Comparison of ENCODE assay signal across 8 cellular contexts in the genomic region with DNA sequence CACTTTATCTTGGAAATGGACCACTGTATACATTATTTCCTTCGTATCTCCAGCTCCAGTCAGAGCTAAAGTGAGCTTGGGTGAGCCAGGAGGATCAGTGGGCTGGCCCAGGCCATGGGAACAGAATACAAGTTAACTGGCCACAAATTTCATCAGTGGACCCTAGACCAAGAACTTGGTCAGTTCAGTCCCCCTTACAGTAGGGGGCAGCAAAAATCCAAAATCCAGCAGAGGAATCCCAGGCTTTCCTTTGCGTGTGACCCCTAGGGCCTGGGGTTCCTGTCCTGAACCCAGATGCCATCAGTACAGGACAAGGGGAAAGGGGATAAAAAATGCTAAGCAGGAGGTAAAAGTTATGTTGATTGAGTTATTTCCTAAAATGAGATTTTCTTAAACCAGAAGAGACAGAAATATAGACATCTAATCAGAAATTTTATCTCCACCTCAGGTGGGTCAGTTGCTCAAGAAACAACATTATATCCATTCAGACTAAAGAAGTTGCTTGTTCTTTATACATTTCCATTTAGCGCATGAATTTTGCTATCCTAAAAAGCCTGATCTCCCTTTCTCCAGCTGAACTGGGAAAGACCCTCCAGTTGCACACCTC. TPM values are rescaled to one million over a fixed set of nuclear protein-coding genes. Genes with fewer than 3 reads are reported as not detected.
DNase-seq lines count a peak whose midpoint lies in the region; ATAC-seq, FAIRE-seq and TF ChIP-seq lines count a peak whose summit lies in the region.

No MANE protein-coding gene starts in this region.

- no peak overlapping the region for H3K27ac ChIP-seq in heart right ventricle
- no peak overlapping the region for H3K27ac ChIP-seq in heart left ventricle
- H3K27ac ChIP-seq in dorsolateral prefrontal cortex = no peak overlapping the region

- no peak for TF ChIP-seq POLR2A in heart left ventricle (IDR thresholded peaks at IDR 0.05)

- DNase-seq in heart right ventricle (no peak), heart left ventricle (no peak), dorsolateral prefrontal cortex (no peak), urothelium cell line (ENCODE audit: low spot score) (peak; percentile 48), NCI-H226 (no peak), T1000 (lab: John Stamatoyannopoulos, UW) (no peak)

- FAIRE-seq in urothelium cell line (lab: Jason Lieb, UNC) = no peak

- H3K36me3 ChIP-seq in heart right ventricle (no peaks in the 10 kb centered on the region), heart left ventricle (no peaks in the 10 kb centered on the region)

- H3K9me3 ChIP-seq in heart right ventricle = peaks cover 0 to 13% (median 0%) of the 10 kb centered on the region in 11 donors
- peaks cover 0 to 10% (median 0%) of the 10 kb centered on the region in 12 donors for H3K9me3 ChIP-seq in heart left ventricle

- intact Hi-C loops in heart right ventricle (cut with DNase I) = no loop called here
- intact Hi-C loops in heart left ventricle (cut with DNase I) = no loop called here
- intact Hi-C loops in dorsolateral prefrontal cortex (cut with DNase I) = no loop called here

- peaks cover 0 to 3% (median 0%) of the 10 kb centered on the region in 7 donors for H3K27me3 ChIP-seq in heart right ventricle
- H3K27me3 ChIP-seq in heart left ventricle = peaks cover 0 to 6% (median 0%) of the 10 kb centered on the region in 9 donors
- peaks cover 0 to 2% (median 0%) of the 10 kb centered on the region in 45 donors for H3K27me3 ChIP-seq in dorsolateral prefrontal cortex

- H3K4me1 ChIP-seq in heart right ventricle (no peaks in the 10 kb centered on the region), heart left ventricle (no peaks in the 10 kb centered on the region)

- 50 to 53% methylated on average over 3 of the region's 3 CpGs for WGBS in heart right ventricle, 2 donors
- 50 to 64% (median 58%) methylated on average over 3 of the region's 3 CpGs for WGBS in heart left ventricle, 4 donors

- TF ChIP-seq CTCF in heart right ventricle (IDR thresholded peaks at IDR 0.05) = peak in 5 of 9 donors; percentile 6 to 45 (median 24)
- peak in 5 of 12 donors; percentile 10 to 30 (median 14) for TF ChIP-seq CTCF in heart left ventricle (IDR thresholded peaks at IDR 0.05)
- peak; percentile 58 for TF ChIP-seq CTCF in LNCAP (IDR thresholded peaks at IDR 0.05)
- TF ChIP-seq CTCF in dorsolateral prefrontal cortex (IDR thresholded peaks at IDR 0.05 in 54 of 56, conservative IDR thresholded peaks at IDR 0.05 in 2 of 56; ENCODE audit: low read depth in 1 of 56, partially characterized antibody in 56 of 56) = peak in 46 of 56 donors; percentile 13 to 51 (median 30)

- no peak for ATAC-seq in heart right ventricle
- no peak for ATAC-seq in heart left ventricle
- ATAC-seq in HG03139 (IDR thresholded peaks at IDR 0.05; ENCODE audit: unreplicated experiment) = no peak

- H3K4me3 ChIP-seq in heart right ventricle (no peak overlapping the region), heart left ventricle (no peak overlapping the region), dorsolateral prefrontal cortex (no peak overlapping the region)

RNA-seq across cellular contexts. Expression of a gene that starts 24.1 kb away (rescaled TPM):
- total RNA-seq in heart right ventricle (not detected), heart left ventricle (not detected), dorsolateral prefrontal cortex (under 1 TPM in 2 of 120 experiments, not detected in 118; 0.63 to 0.80 TPM)
- polyA plus RNA-seq in heart right ventricle (under 1 TPM in 1 of 2 donors, not detected in 1; 0.07 TPM), heart left ventricle (not detected)

RNA-seq across cellular contexts. Expression of a gene that starts 27.8 kb away (rescaled TPM):
- total RNA-seq in heart right ventricle = not detected
- polyA plus RNA-seq in heart right ventricle = under 1 TPM in 1 of 2 donors, not detected in 1; 0.10 TPM
- not detected for total RNA-seq in heart left ventricle
- not detected for polyA plus RNA-seq in heart left ventricle
- total RNA-seq in dorsolateral prefrontal cortex = not detected
